Comparison of ENCODE assay signal across 32 cellular contexts in genomic region chr4:1806223-1806564, GRCh38. TPM values are rescaled to one million over a fixed set of nuclear protein-coding genes. Genes with fewer than 3 reads are reported as not detected.
"Had no signal": no experiment of that assay in that cellular context is flagged by ENCODE, and none has a peak within 500 bp of the region (broad histone marks: within the 10 kb centered on the region; RNA-seq: fewer than 3 reads in every experiment).

No MANE protein-coding gene starts in this region.

- ATAC-seq: activated CD8-positive, alpha-beta T cell treated with anti-CD3 and anti-CD28 coated beads for 36 hours; activated naive CD4-positive, alpha-beta T cell treated with anti-CD3 and anti-CD28 coated beads, Interleukin-2, amount 50 U/mL, for 72 hours; body of pancreas; Panc1 had no signal

- H3K36me3 ChIP-seq: adrenal gland, breast epithelium, SJSA1 had no signal

- H3K27me3 ChIP-seq: adrenal gland, body of pancreas, breast epithelium, SJSA1 had no signal

- H3K4me3 Mint-ChIP-seq: activated CD4-positive, alpha-beta T cell treated with anti-CD3 and anti-CD28 coated beads, Interleukin-2, amount 10 ng/mL, durations not matched to agents 24 days and 14 days; activated CD8-positive, alpha-beta T cell treated with anti-CD3 and anti-CD28 coated beads for 36 hours; activated T-cell treated with anti-CD3 and anti-CD28 coated beads, Interleukin-2, amount 50 U/mL, for 24 hours; T-helper 1 cell treated with Interleukin-12 subunit alpha and Interleukin-12 subunit beta and Interleukin-4 antibody, amounts not matched to agents 30 μg/mL and 1 μg/mL, for 36 hours; T-helper 2 cell treated with Interferon-gamma antibody and Interleukin-4, amounts not matched to agents 5 μg/mL and 100 μg/mL, for 36 hours had no signal

- H3K9ac ChIP-seq: SK-N-SH had no signal

- H3K4me2 ChIP-seq: SK-N-SH had no signal

- H3K9me3 Mint-ChIP-seq: activated CD4-positive, alpha-beta T cell treated with anti-CD3 and anti-CD28 coated beads, Interleukin-2, amount 10 ng/mL, durations not matched to agents 24 days and 14 days; activated CD8-positive, alpha-beta T cell treated with anti-CD3 and anti-CD28 coated beads for 36 hours; activated naive CD4-positive, alpha-beta T cell treated with anti-CD3 and anti-CD28 coated beads, Interleukin-2, amount 50 U/mL, for 72 hours; activated T-cell treated with anti-CD3 and anti-CD28 coated beads, Interleukin-2, amount 50 U/mL, for 24 hours; activated T-helper 2 cell treated with anti-CD3 and anti-CD28 coated beads, Interferon-gamma antibody, Interleukin-2, Interleukin-4, amounts not matched to agents 10 μg/mL and 5 μg/mL and 100 μg/mL, durations not matched to agents 14 hours and 24 hours and 36 hours; T-helper 1 cell treated with Interleukin-12 subunit alpha and Interleukin-12 subunit beta and Interleukin-4 antibody, amounts not matched to agents 30 μg/mL and 1 μg/mL, for 36 hours; T-helper 2 cell treated with Interferon-gamma antibody and Interleukin-4, amounts not matched to agents 5 μg/mL and 100 μg/mL, for 36 hours had no signal

- H3K4me1 Mint-ChIP-seq: activated CD4-positive, alpha-beta T cell treated with anti-CD3 and anti-CD28 coated beads, Interleukin-2, amount 10 ng/mL, durations not matched to agents 24 days and 14 days had no signal

- H3K27me3 Mint-ChIP-seq: activated CD4-positive, alpha-beta T cell treated with anti-CD3 and anti-CD28 coated beads, Interleukin-2, amount 10 ng/mL, durations not matched to agents 24 days and 14 days; activated CD8-positive, alpha-beta T cell treated with anti-CD3 and anti-CD28 coated beads for 36 hours; activated T-cell treated with anti-CD3 and anti-CD28 coated beads, Interleukin-2, amount 50 U/mL, for 24 hours had no signal

- DNase-seq: activated CD4-positive, alpha-beta T cell treated with anti-CD3 and anti-CD28 coated beads, Interleukin-2, amount 10 ng/mL, durations not matched to agents 24 days and 14 days; activated CD4-positive, alpha-beta T cell treated with anti-CD3 and anti-CD28 coated beads, Interleukin-2, amount 50 U/mL, for 4 hours; activated CD8-positive, alpha-beta T cell treated with anti-CD3 and anti-CD28 coated beads for 36 hours; activated gamma-delta T cell; activated naive CD4-positive, alpha-beta T cell treated with Interleukin-2 at 50 U/mL for 16 hours; activated T-cell treated with anti-CD3 and anti-CD28 coated beads, Interleukin-2, amount 50 U/mL, for 24 hours; adrenal gland; body of pancreas; MM.1S; MV-4-11; NCI-H1092; NCI-H146; NCI-H187 treated with DMSO at 0.1 percent for 48 hours; NCI-H2081; NCI-H2171 treated with DMSO at 0.1 percent for 48 hours; NCI-H2227 treated with DMSO at 0.1 percent for 48 hours; NCI-H446; NCI-H510A treated with DMSO at 0.1 percent for 48 hours; NCI-H526 treated with DMSO at 0.1 percent for 48 hours; NCI-H774; SHP77 treated with DMSO at 0.1 percent for 48 hours; SK-N-SH had no signal

- H3K36me3 Mint-ChIP-seq: activated naive CD4-positive, alpha-beta T cell treated with anti-CD3 and anti-CD28 coated beads, Interleukin-2, amount 50 U/mL, for 72 hours had no signal

- FAIRE-seq: astrocyte, TTC549 had no signal

- H3K27ac Mint-ChIP-seq: activated CD4-positive, alpha-beta T cell treated with anti-CD3 and anti-CD28 coated beads, Interleukin-2, amount 10 ng/mL, durations not matched to agents 24 days and 14 days; activated CD8-positive, alpha-beta T cell treated with anti-CD3 and anti-CD28 coated beads for 36 hours; activated naive CD4-positive, alpha-beta T cell treated with anti-CD3 and anti-CD28 coated beads, Interleukin-2, amount 50 U/mL, for 72 hours; activated T-cell treated with anti-CD3 and anti-CD28 coated beads, Interleukin-2, amount 50 U/mL, for 24 hours; activated T-helper 2 cell treated with anti-CD3 and anti-CD28 coated beads, Interferon-gamma antibody, Interleukin-2, Interleukin-4, amounts not matched to agents 10 μg/mL and 5 μg/mL and 100 μg/mL, durations not matched to agents 14 hours and 24 hours and 36 hours; T-helper 1 cell treated with Interleukin-12 subunit alpha and Interleukin-12 subunit beta and Interleukin-4 antibody, amounts not matched to agents 30 μg/mL and 1 μg/mL, for 36 hours; T-helper 2 cell treated with Interferon-gamma antibody and Interleukin-4, amounts not matched to agents 5 μg/mL and 100 μg/mL, for 36 hours had no signal

- H3K27ac ChIP-seq: adrenal gland, breast epithelium, SJSA1 had no signal

- H3K4me3 ChIP-seq: adrenal gland, body of pancreas, breast epithelium, SJSA1 had no signal

- H3K9me3 ChIP-seq: adrenal gland, body of pancreas, breast epithelium, SJSA1, SK-N-SH had no signal

- H3K4me1 ChIP-seq: adrenal gland, breast epithelium, SJSA1 had no signal

RNA-seq across cellular contexts. Expression of gene FGFR3, which starts 13.1 kb away (rescaled TPM):
- total RNA-seq: RPMI7951 had no signal
